Comparison of ENCODE assay signal across 9 cellular contexts in genomic region chr22:49960159-49960966, GRCh38.
DNase-seq lines count a peak whose midpoint lies in the region; ATAC-seq, FAIRE-seq and TF ChIP-seq lines count a peak whose summit lies in the region.
"Had no signal": no experiment of that assay in that cellular context is flagged by ENCODE, and none has a peak within 500 bp of the region (broad histone marks: within the 10 kb centered on the region; RNA-seq: fewer than 3 reads in every experiment).

Gene PIM3, plus strand, starts transcription at chr22:49960772. Its CDS starts 176 bp downstream, at chr22:49960948.

- no peaks in the 10 kb centered on the region for H3K9me3 Mint-ChIP-seq in central memory CD8-positive, alpha-beta T cell

- no peak for TF ChIP-seq CTCF in AG10803 (conservative IDR thresholded peaks at IDR 0.05; ENCODE audit: low read length)

- peak within 1 kb of the TSS; percentile 94 for H3K4me3 Mint-ChIP-seq in central memory CD8-positive, alpha-beta T cell

- peaks cover 57% of the 10 kb centered on the region for H3K36me3 Mint-ChIP-seq in central memory CD8-positive, alpha-beta T cell (ENCODE audit: insufficient read depth)

- peak within 1 kb of the TSS; percentile 74 for H3K4me3 ChIP-seq in AG10803 (ENCODE audit: low read length)

- H3K4me1 Mint-ChIP-seq in central memory CD8-positive, alpha-beta T cell: peaks cover 16% of the 10 kb centered on the region

- DNase-seq in AG10803 (ENCODE audit: low read depth): peak; percentile 97
- peak; percentile 88 for DNase-seq in NCI-H446 treated with DMSO at 0.1 percent for 48 hours (lab: John Stamatoyannopoulos, UW)
- peak; percentile 77 to 86 for DNase-seq in central memory CD8-positive, alpha-beta T cell (ENCODE audit: low spot score in 2 of 2)
- peak; percentile 89 to 92 for DNase-seq in stimulated activated CD4-positive, alpha-beta T cell treated with anti-CD3 and anti-CD28 coated beads, Interleukin-12 subunit alpha, Interleukin-12 subunit beta, amount 100 ng/mL, for 24 hours (ENCODE audit: low read depth in 2 of 2)

- FAIRE-seq in islet of Langerhans (lab: Jason Lieb, UNC): peak; percentile 38
- FAIRE-seq: endometrium had no signal

- ATAC-seq in GM19025 (IDR thresholded peaks at IDR 0.05; ENCODE audit: low read depth, unreplicated experiment) (peak; percentile 56), HG03280 (IDR thresholded peaks at IDR 0.05; ENCODE audit: unreplicated experiment) (peak; percentile 68)
- peak; percentile 76 to 78 for ATAC-seq in activated CD4-positive, CD25-positive, alpha-beta regulatory T cell treated with anti-CD3 and anti-CD28 coated beads, Interleukin-2, amount 50 U/mL, for 24 hours
- ATAC-seq in central memory CD8-positive, alpha-beta T cell (replicated peaks; ENCODE audit: extremely low read depth, poor library complexity, severe bottlenecking): peak; percentile 57

- peak within 1 kb of the TSS; percentile 96 for H3K27ac Mint-ChIP-seq in central memory CD8-positive, alpha-beta T cell (ENCODE audit: low read depth)

- no peaks in the 10 kb centered on the region for H3K27me3 Mint-ChIP-seq in central memory CD8-positive, alpha-beta T cell

Comparison
In these comparisons a context has a peak if more than half of its experiments do, and no peak if none do; other contexts are left out.
1. Peak in every context shown above with its lines: DNase-seq, ATAC-seq and H3K4me3 ChIP-seq.